8 cellular contexts compared by ENCODE assay signal in the genomic region with DNA sequence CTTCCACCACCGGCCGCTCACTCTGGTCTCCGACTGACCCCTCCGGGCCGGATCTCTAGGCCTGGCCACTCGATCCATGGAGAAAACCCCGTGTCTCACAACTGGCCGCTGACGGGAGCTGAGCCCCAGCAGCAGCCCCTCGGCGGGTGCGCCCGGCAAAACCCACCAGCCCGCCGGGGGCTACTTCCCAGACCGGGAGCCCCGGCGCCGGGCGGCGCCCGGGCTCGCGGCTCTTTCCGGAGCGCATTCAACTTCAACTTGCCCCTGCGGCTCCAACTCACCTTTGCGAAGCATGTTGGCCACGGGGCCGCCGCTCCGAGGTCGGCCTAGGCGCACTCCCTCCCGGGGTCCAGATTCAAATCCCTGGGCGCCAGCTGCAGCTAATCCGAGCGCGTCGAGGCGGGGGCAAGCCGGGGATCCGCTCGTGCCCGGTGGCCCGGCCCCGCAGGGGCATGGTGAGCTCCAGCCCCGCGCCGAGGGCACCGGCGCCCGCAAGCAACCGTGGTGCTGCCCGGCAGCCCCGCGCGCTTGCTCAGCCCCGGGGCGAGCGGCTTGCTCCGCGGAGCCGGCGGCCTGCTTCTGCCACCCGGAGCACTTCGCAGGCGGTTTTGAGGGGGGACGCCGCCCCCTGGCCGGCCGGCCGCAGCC. TPM values are rescaled to one million over a fixed set of nuclear protein-coding genes. Genes with fewer than 3 reads are reported as not detected.
DNase-seq lines count a peak whose midpoint lies in the region; ATAC-seq and TF ChIP-seq lines count a peak whose summit lies in the region.

No MANE protein-coding gene starts in this region.

- ATAC-seq in HG02938 (IDR thresholded peaks at IDR 0.05; ENCODE audit: unreplicated experiment), result no peak
- ATAC-seq in GM21381 (IDR thresholded peaks at IDR 0.05; ENCODE audit: unreplicated experiment), result no peak

- TF ChIP-seq CTCF in liver (IDR thresholded peaks at IDR 0.05; ENCODE audit: low read depth, low read length, missing input control) (no peak), transverse colon (IDR thresholded peaks at IDR 0.05) (no peak)

- peaks cover 28% of the 10 kb centered on the region for H3K4me1 Mint-ChIP-seq in activated naive CD4-positive, alpha-beta T cell treated with anti-CD3 and anti-CD28 coated beads, Interleukin-2, amount 10 ng/mL, durations not matched to agents 7 days and 5 days

- no peaks in the 10 kb centered on the region for H3K9me3 ChIP-seq in adipocyte (ENCODE audit: control insufficient read depth, low read length)
- no peaks in the 10 kb centered on the region for H3K9me3 ChIP-seq in liver (ENCODE audit: control insufficient read depth in 4 of 4, low read length in 3 of 4)
- no peaks in the 10 kb centered on the region for H3K9me3 ChIP-seq in transverse colon

- under 1% methylated on average over 73 of the region's 73 CpGs for WGBS in liver
- WGBS in transverse colon (ENCODE audit: low coverage in 1 of 2), 2 donors, result 1% methylated on average over 46 of the region's 73 CpGs; no CpG with 5 or more reads in 1 of the 2 donors

- CTCF ChIA-PET in activated naive CD4-positive, alpha-beta T cell treated with anti-CD3 and anti-CD28 coated beads, Interleukin-2, amount 10 ng/mL, durations not matched to agents 7 days and 5 days (lab: Charles Lee), result interaction anchor here (1.3 to 3.7 kb wide), 4 partner anchors 11 to 303 kb away, joined by 3 to 16 read pairs (median 8); no protein-coding TSS in a partner anchor

- no peaks in the 10 kb centered on the region for H3K36me3 Mint-ChIP-seq in activated naive CD4-positive, alpha-beta T cell treated with anti-CD3 and anti-CD28 coated beads, Interleukin-2, amount 10 ng/mL, durations not matched to agents 7 days and 5 days

- peaks cover 10% of the 10 kb centered on the region for H3K27me3 ChIP-seq in adipocyte (replicated peaks; ENCODE audit: control insufficient read depth, insufficient read depth, low read length)
- no peaks in the 10 kb centered on the region for H3K27me3 ChIP-seq in liver (ENCODE audit: control insufficient read depth in 4 of 4, insufficient read depth in 4 of 4, low read length in 3 of 4)
- H3K27me3 ChIP-seq in transverse colon, result peaks cover 89% of the 10 kb centered on the region

- H3K4me3 ChIP-seq in adipocyte (ENCODE audit: low read length) (peak overlapping the region; percentile 88), liver (ENCODE audit: low read depth in 1 of 3, low read length in 3 of 3) (peak overlapping the region; percentile 44 to 77 (median 73)), transverse colon (peak overlapping the region; percentile 25 to 60 (median 39))

- peak overlapping the region in 1 of 2 donors; percentile 42 for H3K27ac ChIP-seq in liver (ENCODE audit: low read depth in 1 of 2, low read length in 2 of 2)
- H3K27ac ChIP-seq in transverse colon, result peak overlapping the region in 1 of 4 donors; percentile 16

- H3K4me3 Mint-ChIP-seq in activated naive CD4-positive, alpha-beta T cell treated with anti-CD3 and anti-CD28 coated beads, Interleukin-2, amount 10 ng/mL, durations not matched to agents 7 days and 5 days, result peak overlapping the region; percentile 63

- intact Hi-C loops in transverse colon (cut with DNase I; ENCODE audit: low total_unique reads), result no loop called here

- TF ChIP-seq RAD21 in liver (IDR thresholded peaks at IDR 0.05), result no peak

- no peak overlapping the region for H3K27ac Mint-ChIP-seq in activated naive CD4-positive, alpha-beta T cell treated with anti-CD3 and anti-CD28 coated beads, Interleukin-2, amount 10 ng/mL, durations not matched to agents 7 days and 5 days

- peaks cover 98% of the 10 kb centered on the region for H3K27me3 Mint-ChIP-seq in activated naive CD4-positive, alpha-beta T cell treated with anti-CD3 and anti-CD28 coated beads, Interleukin-2, amount 10 ng/mL, durations not matched to agents 7 days and 5 days

- no peaks in the 10 kb centered on the region for H3K36me3 ChIP-seq in adipocyte (ENCODE audit: control insufficient read depth, insufficient read depth, low read length, severe bottlenecking)
- no peaks in the 10 kb centered on the region for H3K36me3 ChIP-seq in liver (ENCODE audit: control insufficient read depth in 4 of 4, insufficient read depth in 3 of 4, low read depth in 1 of 4, low read length in 3 of 4)
- no peaks in the 10 kb centered on the region for H3K36me3 ChIP-seq in transverse colon

- peak; percentile 43 for DNase-seq in activated naive CD4-positive, alpha-beta T cell treated with anti-CD3 and anti-CD28 coated beads, Interleukin-2, amount 10 ng/mL, durations not matched to agents 7 days and 5 days
- no peak for DNase-seq in activated naive CD4-positive, alpha-beta T cell treated with anti-CD3 and anti-CD28 coated beads, Interleukin-2, amount 50 U/mL, for 16 hours
- DNase-seq in adipocyte (ENCODE audit: low read depth) (peak; percentile 36), transverse colon (no peak), NCI-H446 (lab: John Stamatoyannopoulos, UW) (no peak)

- peaks cover 11% of the 10 kb centered on the region for H3K4me1 ChIP-seq in adipocyte (ENCODE audit: control insufficient read depth, insufficient read depth, low read length)
- H3K4me1 ChIP-seq in liver (ENCODE audit: control insufficient read depth in 4 of 4, insufficient read depth in 4 of 4, low read length in 3 of 4), result peaks cover 4 to 39% (median 23%) of the 10 kb centered on the region in 4 donors
- H3K4me1 ChIP-seq in transverse colon, result peaks cover 18 to 31% (median 28%) of the 10 kb centered on the region in 4 donors

- TF ChIP-seq POLR2A in transverse colon (IDR thresholded peaks at IDR 0.05), result no peak

- no peaks in the 10 kb centered on the region for H3K9me3 Mint-ChIP-seq in activated naive CD4-positive, alpha-beta T cell treated with anti-CD3 and anti-CD28 coated beads, Interleukin-2, amount 10 ng/mL, durations not matched to agents 7 days and 5 days

- no peak for TF ChIP-seq EP300 in transverse colon (IDR thresholded peaks at IDR 0.05; ENCODE audit: low read depth)

- in situ Hi-C loops in transverse colon (cut with MboI; ENCODE audit: low pct_ligation_motif_present in 1 of 4, low pct_unique_long_range_greater_than_20kb in 1 of 4, low sequenced_read_pairs in 3 of 4), result loop anchor here in 3 of 4 donors (10.0 to 25.0 kb wide), 4 partner anchors 120 to 362 kb away; a partner anchor contains a TSS

- H3K9ac ChIP-seq in adipocyte (ENCODE audit: low read length) (peak overlapping the region; percentile 88), liver (ENCODE audit: low read depth in 1 of 2, low read length in 2 of 2) (no peak overlapping the region)

TF ChIP-seq in liver, 16 proteins besides CTCF, POLR2A, EP300 and RAD21 (continues in another document):
- TF ChIP-seq YY1 (IDR thresholded peaks at IDR 0.05) (no peak), JUND (IDR thresholded peaks at IDR 0.05) (no peak), EGR1 (IDR thresholded peaks at IDR 0.05; ENCODE audit: low read depth in 2 of 2) (no peak), SP1 (IDR thresholded peaks at IDR 0.05) (no peak)
- TF ChIP-seq, protein P1, sequence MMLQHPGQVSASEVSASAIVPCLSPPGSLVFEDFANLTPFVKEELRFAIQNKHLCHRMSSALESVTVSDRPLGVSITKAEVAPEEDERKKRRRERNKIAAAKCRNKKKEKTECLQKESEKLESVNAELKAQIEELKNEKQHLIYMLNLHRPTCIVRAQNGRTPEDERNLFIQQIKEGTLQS (IDR thresholded peaks at IDR 0.05), result no peak
- TF ChIP-seq, protein P2, sequence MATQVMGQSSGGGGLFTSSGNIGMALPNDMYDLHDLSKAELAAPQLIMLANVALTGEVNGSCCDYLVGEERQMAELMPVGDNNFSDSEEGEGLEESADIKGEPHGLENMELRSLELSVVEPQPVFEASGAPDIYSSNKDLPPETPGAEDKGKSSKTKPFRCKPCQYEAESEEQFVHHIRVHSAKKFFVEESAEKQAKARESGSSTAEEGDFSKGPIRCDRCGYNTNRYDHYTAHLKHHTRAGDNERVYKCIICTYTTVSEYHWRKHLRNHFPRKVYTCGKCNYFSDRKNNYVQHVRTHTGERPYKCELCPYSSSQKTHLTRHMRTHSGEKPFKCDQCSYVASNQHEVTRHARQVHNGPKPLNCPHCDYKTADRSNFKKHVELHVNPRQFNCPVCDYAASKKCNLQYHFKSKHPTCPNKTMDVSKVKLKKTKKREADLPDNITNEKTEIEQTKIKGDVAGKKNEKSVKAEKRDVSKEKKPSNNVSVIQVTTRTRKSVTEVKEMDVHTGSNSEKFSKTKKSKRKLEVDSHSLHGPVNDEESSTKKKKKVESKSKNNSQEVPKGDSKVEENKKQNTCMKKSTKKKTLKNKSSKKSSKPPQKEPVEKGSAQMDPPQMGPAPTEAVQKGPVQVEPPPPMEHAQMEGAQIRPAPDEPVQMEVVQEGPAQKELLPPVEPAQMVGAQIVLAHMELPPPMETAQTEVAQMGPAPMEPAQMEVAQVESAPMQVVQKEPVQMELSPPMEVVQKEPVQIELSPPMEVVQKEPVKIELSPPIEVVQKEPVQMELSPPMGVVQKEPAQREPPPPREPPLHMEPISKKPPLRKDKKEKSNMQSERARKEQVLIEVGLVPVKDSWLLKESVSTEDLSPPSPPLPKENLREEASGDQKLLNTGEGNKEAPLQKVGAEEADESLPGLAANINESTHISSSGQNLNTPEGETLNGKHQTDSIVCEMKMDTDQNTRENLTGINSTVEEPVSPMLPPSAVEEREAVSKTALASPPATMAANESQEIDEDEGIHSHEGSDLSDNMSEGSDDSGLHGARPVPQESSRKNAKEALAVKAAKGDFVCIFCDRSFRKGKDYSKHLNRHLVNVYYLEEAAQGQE (IDR thresholded peaks at IDR 0.05), result no peak
- TF ChIP-seq, protein P3, sequence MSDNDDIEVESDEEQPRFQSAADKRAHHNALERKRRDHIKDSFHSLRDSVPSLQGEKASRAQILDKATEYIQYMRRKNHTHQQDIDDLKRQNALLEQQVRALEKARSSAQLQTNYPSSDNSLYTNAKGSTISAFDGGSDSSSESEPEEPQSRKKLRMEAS (IDR thresholded peaks at IDR 0.05), result no peak

RNA-seq across cellular contexts. Expression of a gene that starts 0.4 kb away (rescaled TPM):
- total RNA-seq in liver (1 to 10 TPM in 1 of 2 donors, under 1 TPM in 1; 0.65 to 1.8 TPM), transverse colon (under 1 TPM in 3 of 4 donors, not detected in 1; 0.27 to 0.60 (median 0.48) TPM)
- 1 to 10 TPM in 1 of 2 donors, under 1 TPM in 1; 0.04 to 5.4 TPM for polyA plus RNA-seq in liver

RNA-seq across cellular contexts. Expression of a gene that starts 5.3 kb away (rescaled TPM):
- 10 to 100 TPM in 1 of 2 donors, 1 to 10 TPM in 1; 9.8 to 24.6 TPM for total RNA-seq in liver
- 10 to 100 TPM; 17.5 to 21.2 TPM for polyA plus RNA-seq in liver
- total RNA-seq in transverse colon, result 10 to 100 TPM; 32.4 to 88.8 (median 58.9) TPM

RNA-seq across cellular contexts. Expression of a gene that starts 17.1 kb away (rescaled TPM):
- total RNA-seq in liver, result 10 to 100 TPM; 16.1 to 17.2 TPM
- 10 to 100 TPM; 30.3 to 30.6 TPM for polyA plus RNA-seq in liver
- 10 to 100 TPM in 3 of 4 donors, 1 to 10 TPM in 1; 5.4 to 73.3 (median 36.9) TPM for total RNA-seq in transverse colon

RNA-seq across cellular contexts. Expression of a gene that starts 30.2 kb away (rescaled TPM):
- total RNA-seq in liver, result 1 to 10 TPM; 3.9 to 4.8 TPM
- polyA plus RNA-seq in liver, result 1 to 10 TPM in 1 of 2 donors, under 1 TPM in 1; 0.44 to 3.5 TPM
- total RNA-seq in transverse colon, result 10 to 100 TPM in 2 of 4 donors, 1 to 10 TPM in 2; 9.1 to 32.5 (median 14.7) TPM

Comparison
In these comparisons a context has a peak if more than half of its experiments do, and no peak if none do; other contexts are left out.
1. DNase-seq: peak in activated naive CD4-positive, alpha-beta T cell treated with anti-CD3 and anti-CD28 coated beads, Interleukin-2, amount 10 ng/mL, durations not matched to agents 7 days and 5 days (single experiment) and adipocyte (single experiment); none in activated naive CD4-positive, alpha-beta T cell treated with anti-CD3 and anti-CD28 coated beads, Interleukin-2, amount 50 U/mL, for 16 hours (single experiment), transverse colon (single experiment) and NCI-H446 (0 of 2).
2. Peak in every context shown above with its lines, with median percentiles within 50 percentile points of each other: H3K4me3 ChIP-seq.